Comparison of ENCODE assay signal across 24 cellular contexts in the genomic region with DNA sequence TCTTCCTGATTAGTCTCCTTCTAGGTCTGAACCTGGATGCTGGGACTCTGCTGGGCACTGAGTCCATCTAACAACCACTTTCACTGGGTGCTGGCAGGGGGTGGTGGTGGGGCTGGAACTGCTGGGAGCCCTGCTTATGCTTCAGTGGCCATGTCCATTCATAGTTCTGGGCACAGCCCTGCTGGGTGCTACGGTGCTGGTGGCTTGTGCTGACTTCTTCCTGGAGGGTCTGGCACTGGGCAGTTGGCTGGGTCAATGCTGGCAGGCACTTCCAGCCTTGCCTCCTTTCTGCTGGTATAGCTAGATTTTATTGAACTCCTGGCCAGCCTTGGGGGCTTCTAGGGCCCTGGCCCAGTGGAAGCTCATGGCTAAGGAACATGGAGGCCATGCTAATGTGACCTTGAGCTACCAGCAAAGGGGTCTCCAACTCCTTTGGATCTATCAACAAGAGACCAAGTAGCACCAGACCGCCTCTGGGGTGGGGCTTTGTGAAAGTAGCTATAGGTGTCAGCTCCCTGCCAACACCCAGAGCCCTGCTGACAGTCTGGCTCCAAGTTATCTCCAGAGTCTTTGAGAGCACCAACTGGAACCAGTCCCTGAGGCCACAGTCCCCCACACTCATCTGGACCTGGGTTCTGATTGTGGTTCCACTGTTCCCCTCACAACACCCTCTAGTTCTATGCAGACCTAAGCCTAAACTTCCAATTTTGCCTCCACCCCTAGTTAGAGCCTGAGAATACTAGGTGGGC.
"Had no signal": no experiment of that assay in that cellular context is flagged by ENCODE, and none has a peak within 500 bp of the region (broad histone marks: within the 10 kb centered on the region; RNA-seq: fewer than 3 reads in every experiment).

No MANE protein-coding gene starts in this region.

- H3K27ac Mint-ChIP-seq: naive thymus-derived CD4-positive, alpha-beta T cell; neural progenitor cell; stimulated activated naive CD8-positive, alpha-beta T cell treated with anti-CD3 and anti-CD28 coated beads, Interleukin-15, amount 100 ng/mL, for 72 hours had no signal

- H3K9ac ChIP-seq: neural progenitor cell had no signal

- H3K4me1 ChIP-seq: foreskin keratinocyte, left lung, neural progenitor cell, psoas muscle, suprapubic skin, transverse colon had no signal

- H3K36me3 ChIP-seq: gastroesophageal sphincter, heart left ventricle, left lung, neural progenitor cell, ovary, sigmoid colon, suprapubic skin, transverse colon had no signal

- H3K4me1 Mint-ChIP-seq: naive thymus-derived CD4-positive, alpha-beta T cell; nephron; neural progenitor cell; stimulated activated naive CD8-positive, alpha-beta T cell treated with anti-CD3 and anti-CD28 coated beads, Interleukin-15, amount 100 ng/mL, for 72 hours had no signal

- H3K4me3 ChIP-seq: dorsolateral prefrontal cortex, gastroesophageal sphincter, heart left ventricle, hepatocyte, left lung, neural progenitor cell, ovary, psoas muscle, sigmoid colon, suprapubic skin, transverse colon had no signal

- FAIRE-seq: colon had no signal

- H3K27ac ChIP-seq: foreskin keratinocyte, gastroesophageal sphincter, heart left ventricle, hepatocyte, left lung, neural progenitor cell, ovary, psoas muscle, sigmoid colon, suprapubic skin, transverse colon had no signal

- ATAC-seq: foreskin keratinocyte; gastroesophageal sphincter; heart left ventricle; left cardiac atrium; left lung; naive thymus-derived CD4-positive, alpha-beta T cell; psoas muscle; right cardiac atrium; stimulated activated naive CD8-positive, alpha-beta T cell treated with anti-CD3 and anti-CD28 coated beads, Interleukin-15, amount 100 ng/mL, for 72 hours had no signal

- H3K9me3 Mint-ChIP-seq: nephron; neural progenitor cell; stimulated activated naive CD8-positive, alpha-beta T cell treated with anti-CD3 and anti-CD28 coated beads, Interleukin-15, amount 100 ng/mL, for 72 hours had no signal

- H3K27me3 Mint-ChIP-seq: naive thymus-derived CD4-positive, alpha-beta T cell had no signal

- H3K27me3 ChIP-seq: dorsolateral prefrontal cortex, foreskin keratinocyte, gastroesophageal sphincter, heart left ventricle, hepatocyte, left lung, neural progenitor cell, ovary, sigmoid colon, suprapubic skin, transverse colon had no signal

- H3K36me3 Mint-ChIP-seq: naive thymus-derived CD4-positive, alpha-beta T cell; neural progenitor cell had no signal

- H3K4me3 Mint-ChIP-seq: naive thymus-derived CD4-positive, alpha-beta T cell; nephron; neural progenitor cell; stimulated activated naive CD8-positive, alpha-beta T cell treated with anti-CD3 and anti-CD28 coated beads, Interleukin-15, amount 100 ng/mL, for 72 hours had no signal

- DNase-seq: cerebellar nuclear complex; dorsolateral prefrontal cortex; effector CD4-positive, alpha-beta T cell; foreskin keratinocyte; heart left ventricle; left cardiac atrium; mesendoderm; midbrain; naive thymus-derived CD4-positive, alpha-beta T cell; ovary; psoas muscle; sigmoid colon; stimulated activated CD4-positive, alpha-beta T cell treated with anti-CD3 and anti-CD28 coated beads, Interleukin-4, amount 100 ng/mL, for 4 hours; stimulated activated naive CD4-positive, alpha-beta T cell; stimulated activated naive CD8-positive, alpha-beta T cell treated with anti-CD3 and anti-CD28 coated beads, Interleukin-15, amount 100 ng/mL, for 72 hours; transverse colon had no signal

- H3K9me3 ChIP-seq: gastroesophageal sphincter, heart left ventricle, left lung, ovary, psoas muscle, sigmoid colon, suprapubic skin, transverse colon had no signal
